Comparison of ENCODE assay signal across 9 cellular contexts in the genomic region with DNA sequence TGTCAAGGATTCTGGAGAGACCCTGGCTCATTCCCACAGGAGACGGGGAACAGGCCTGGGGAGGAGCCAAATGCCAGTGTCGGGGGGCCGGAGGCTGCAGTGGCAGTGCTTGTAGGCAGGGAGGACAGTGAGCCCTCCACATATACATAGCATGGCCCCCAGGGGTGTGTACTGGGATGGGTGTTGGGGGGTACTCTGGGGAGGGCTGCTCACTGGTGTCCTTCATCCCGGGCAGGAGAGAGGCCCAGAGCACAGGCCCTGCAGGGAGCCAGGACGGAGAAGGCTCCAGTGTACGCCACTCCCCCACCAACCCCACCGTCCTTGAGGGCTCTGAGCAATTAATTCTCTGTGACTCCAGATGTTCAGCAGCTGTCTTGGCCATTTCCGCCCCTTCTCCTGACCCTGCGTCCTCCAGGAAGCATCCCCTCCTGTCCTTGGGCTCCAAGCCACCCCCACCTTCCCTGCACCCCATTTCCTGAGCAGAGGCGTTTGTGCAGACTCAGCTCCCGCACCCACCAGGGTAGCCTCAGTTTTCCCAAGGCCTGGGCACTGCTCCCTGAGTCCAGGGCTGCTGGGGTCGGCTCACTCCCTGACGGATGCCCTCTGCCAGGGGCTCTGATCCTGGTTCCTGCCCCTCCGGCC. TPM values are rescaled to one million over a fixed set of nuclear protein-coding genes. Genes with fewer than 3 reads are reported as not detected.
DNase-seq lines count a peak whose midpoint lies in the region; ATAC-seq and TF ChIP-seq lines count a peak whose summit lies in the region.
"Had no signal": no experiment of that assay in that cellular context is flagged by ENCODE, and none has a peak within 500 bp of the region (broad histone marks: within the 10 kb centered on the region; RNA-seq: fewer than 3 reads in every experiment).

No MANE protein-coding gene starts in this region.

- H3K9me3 ChIP-seq in subcutaneous abdominal adipose tissue (ENCODE audit: control insufficient read depth in 5 of 5, low read length in 5 of 5): no peaks in the 10 kb centered on the region

- H3K36me3 ChIP-seq in subcutaneous abdominal adipose tissue (ENCODE audit: control insufficient read depth in 5 of 5, insufficient read depth in 5 of 5, low read length in 5 of 5): peaks cover 0 to 16% (median 11%) of the 10 kb centered on the region in 5 donors

- DNase-seq in RWPE1 (ENCODE audit: low spot score): no peak
- no peak for DNase-seq in left cardiac atrium
- DNase-seq in T-helper 2 cell treated with Interferon-gamma antibody and Interleukin-4, amounts not matched to agents 5 μg/mL and 100 μg/mL, for 36 hours (ENCODE audit: low spot score): no peak
- no peak for DNase-seq in globus pallidus (ENCODE audit: low spot score)
- DNase-seq in activated effector memory CD4-positive, alpha-beta T cell treated with Interleukin-2 at 50 U/mL for 16 hours: no peak
- DNase-seq: NCI-H1092 treated with DMSO at 0.1 percent for 48 hours, T1000 had no signal

- intact Hi-C loops in left cardiac atrium (cut with DNase I): loop anchor here in 1 of 2 donors (5.0 kb wide), 1 partner anchor 36 kb away; no protein-coding TSS in a partner anchor

- no peak for TF ChIP-seq CTCF in RWPE1 (conservative IDR thresholded peaks at IDR 0.05; ENCODE audit: low read depth)

- peak; percentile 6 to 14 for ATAC-seq in left cardiac atrium

- no peak overlapping the region for H3K27ac Mint-ChIP-seq in T-helper 2 cell treated with Interferon-gamma antibody and Interleukin-4, amounts not matched to agents 5 μg/mL and 100 μg/mL, for 36 hours

- H3K4me1 Mint-ChIP-seq in T-helper 2 cell treated with Interferon-gamma antibody and Interleukin-4, amounts not matched to agents 5 μg/mL and 100 μg/mL, for 36 hours (ENCODE audit: low read depth): peaks cover 1% of the 10 kb centered on the region

- H3K36me3 Mint-ChIP-seq in T-helper 2 cell treated with Interferon-gamma antibody and Interleukin-4, amounts not matched to agents 5 μg/mL and 100 μg/mL, for 36 hours (ENCODE audit: low read depth): peaks cover 6% of the 10 kb centered on the region

- H3K27ac ChIP-seq in RWPE1 (peak overlapping the region; percentile 0; the same call in 1 of the 2 replicates), subcutaneous abdominal adipose tissue (ENCODE audit: low read depth, low read length) (peak overlapping the region; percentile 30)

- H3K27me3 ChIP-seq in subcutaneous abdominal adipose tissue (ENCODE audit: control insufficient read depth in 5 of 5, insufficient read depth in 4 of 5, low read length in 5 of 5): peaks cover 0 to 36% (median 30%) of the 10 kb centered on the region in 5 donors

- H3K9ac ChIP-seq in subcutaneous abdominal adipose tissue (ENCODE audit: low read length in 5 of 5): peak overlapping the region in 1 of 5 donors; percentile 35

- CTCF ChIA-PET in RWPE1 (lab: Yijun Ruan, JAX): interaction anchor here (0.6 to 0.7 kb wide), 3 partner anchors 27 to 180 kb away, joined by 3 to 4 read pairs (median 4); no protein-coding TSS in a partner anchor

- peaks cover 14 to 77% (median 57%) of the 10 kb centered on the region in 5 donors for H3K4me1 ChIP-seq in subcutaneous abdominal adipose tissue (ENCODE audit: control insufficient read depth in 5 of 5, insufficient read depth in 5 of 5, low read length in 5 of 5)

- POLR2A ChIA-PET in RWPE1 (lab: Yijun Ruan, JAX; ENCODE audit: low non-redundant PET): no interaction called here

- no peak overlapping the region for H3K4me3 Mint-ChIP-seq in T-helper 2 cell treated with Interferon-gamma antibody and Interleukin-4, amounts not matched to agents 5 μg/mL and 100 μg/mL, for 36 hours

- H3K9me3 Mint-ChIP-seq in T-helper 2 cell treated with Interferon-gamma antibody and Interleukin-4, amounts not matched to agents 5 μg/mL and 100 μg/mL, for 36 hours: no peaks in the 10 kb centered on the region

- no peaks in the 10 kb centered on the region for H3K27me3 Mint-ChIP-seq in T-helper 2 cell treated with Interferon-gamma antibody and Interleukin-4, amounts not matched to agents 5 μg/mL and 100 μg/mL, for 36 hours (ENCODE audit: low read depth)

- peak overlapping the region in 3 of 5 donors; percentile 16 to 30 (median 18) for H3K4me3 ChIP-seq in subcutaneous abdominal adipose tissue (ENCODE audit: low read depth in 1 of 5, low read length in 5 of 5)

RNA-seq across cellular contexts. Expression of a gene that starts 3.4 kb away (rescaled TPM):
- total RNA-seq in left cardiac atrium: not detected
- total RNA-seq: lung microvascular endothelial cell had no signal

RNA-seq across cellular contexts. Expression of a gene that starts 7.2 kb away (rescaled TPM):
- total RNA-seq in left cardiac atrium: 10 to 100 TPM; 67.5 to 68.7 TPM

RNA-seq across cellular contexts. Expression of a gene that starts 26.8 kb away (rescaled TPM):
- 10 to 100 TPM; 12.7 to 17.0 TPM for total RNA-seq in left cardiac atrium

RNA-seq across cellular contexts. Expression of a gene that starts 37.1 kb away (rescaled TPM):
- total RNA-seq in left cardiac atrium: 10 to 100 TPM; 41.9 to 53.4 TPM
